Comparison of ENCODE assay signal across 25 cellular contexts in genomic region chr1:16969057-16969609, GRCh38. TPM values are rescaled to one million over a fixed set of nuclear protein-coding genes. Genes with fewer than 3 reads are reported as not detected.
DNase-seq lines count a peak whose midpoint lies in the region; ATAC-seq, FAIRE-seq and TF ChIP-seq lines count a peak whose summit lies in the region.
"Had no signal": no experiment of that assay in that cellular context is flagged by ENCODE, and none has a peak within 500 bp of the region (broad histone marks: within the 10 kb centered on the region; RNA-seq: fewer than 3 reads in every experiment).

No MANE protein-coding gene starts in this region.

- H3K4me2 ChIP-seq in K562 (ENCODE audit: insufficient read depth, low read length): no peak overlapping the region
- no peak overlapping the region for H3K4me2 ChIP-seq in mesenchymal stem cell (ENCODE audit: low read length, poor library complexity, severe bottlenecking)
- H3K4me2 ChIP-seq: A549 had no signal

- no peak overlapping the region for H3K27ac ChIP-seq in HEK293 (ENCODE audit: extremely low read depth, low read depth, low read length)
- H3K27ac ChIP-seq in K562 (ENCODE audit: extremely low read depth, low read depth, low read length): no peak overlapping the region
- no peak overlapping the region for H3K27ac ChIP-seq in mesenchymal stem cell (ENCODE audit: low read length, poor library complexity, severe bottlenecking)
- H3K27ac ChIP-seq: BLaER1 treated with 17β-estradiol and CSF1 and Interleukin-3, amounts not matched to agents 10 nM and 100 nM; GM23248 had no signal

- no peak overlapping the region for H4K8ac ChIP-seq in mesenchymal stem cell (ENCODE audit: low read length)

- peak overlapping the region; percentile 23 for H2AK5ac ChIP-seq in mesenchymal stem cell (ENCODE audit: low read length, severe bottlenecking)

- no TSS peak for BruUV-seq in K562 (replicated peaks; lab: Mats Ljungman, UMichigan)

- H2BK15ac ChIP-seq in mesenchymal stem cell (ENCODE audit: low read depth, poor library complexity, severe bottlenecking): no peak overlapping the region

- intact Hi-C loops in K562 (cut with micrococcal nuclease): no loop called here

- no peak overlapping the region for H3K23ac ChIP-seq in mesenchymal stem cell (ENCODE audit: low read length in 2 of 2)

- H2BK5ac ChIP-seq in mesenchymal stem cell (ENCODE audit: low read depth, low read length, poor library complexity, severe bottlenecking): no peak overlapping the region

- TF ChIP-seq RAD21 in K562 (CRISPR knock-in tag; conservative IDR thresholded peaks at IDR 0.05 in 1 of 2, IDR thresholded peaks at IDR 0.05 in 1 of 2): no peak

- H4K91ac ChIP-seq in mesenchymal stem cell (ENCODE audit: low read length): no peak overlapping the region

- no peaks in the 10 kb centered on the region for H3K9me1 ChIP-seq in K562 (ENCODE audit: control insufficient read depth, insufficient read depth, low read length)

- CTCF ChIA-PET in HEK293 (lab: Yijun Ruan, JAX) (interaction anchor here (1.2 kb wide), 1 partner anchor 9 kb away, joined by 3 read pairs; no protein-coding TSS in a partner anchor), K562 (lab: Yijun Ruan, JAX; ENCODE audit: low intra/inter-chr PET ratio) (no interaction called here)

- H3K14ac ChIP-seq in mesenchymal stem cell (ENCODE audit: low read length in 2 of 2): no peak overlapping the region

- FAIRE-seq in K562 (lab: Jason Lieb, UNC): no peak
- FAIRE-seq: A549, D721Med, HepG2 had no signal

- no peak for TF ChIP-seq EP300 in K562 (IDR thresholded peaks at IDR 0.05; ENCODE audit: low read length)

- TF ChIP-seq CTCF in HEK293 (tag by site-specific recombination; IDR thresholded peaks at IDR 0.05) (no peak), K562 (IDR thresholded peaks at IDR 0.05 in 2 of 3, conservative IDR thresholded peaks at IDR 0.05 in 1 of 3; ENCODE audit: insufficient read depth in 2 of 3, low read depth in 1 of 3, low read length in 3 of 3) (no peak)

- WGBS in K562 (ENCODE audit: insufficient coverage, low coverage, missing lambda C conversion rate): 14% methylated on average over 14 of the region's 14 CpGs
- WGBS in mesenchymal stem cell: 95% methylated on average over 14 of the region's 14 CpGs

- POLR2A ChIA-PET in HEK293 (lab: Yijun Ruan, JAX) (interaction anchor here (1.0 to 4.1 kb wide), 3 partner anchors 8 to 17 kb away, joined by 3 to 23 read pairs (median 3); partner anchors contain the start of gene MFAP2), K562 (lab: Yijun Ruan, JAX) (interaction anchor here (0.6 to 3.3 kb wide), 3 partner anchors 13 to 208 kb away, joined by 3 to 10 read pairs (median 4); no protein-coding TSS in a partner anchor)

- no peak overlapping the region for H3K18ac ChIP-seq in mesenchymal stem cell (ENCODE audit: low read depth in 1 of 2, low read length in 2 of 2)

- no peak overlapping the region for H2AFZ ChIP-seq in K562 (ENCODE audit: low read depth, low read length)
- no peak overlapping the region for H2AFZ ChIP-seq in mesenchymal stem cell (ENCODE audit: low read depth, low read length)
- H2AFZ ChIP-seq: GM23248 had no signal

- no peak overlapping the region for H3K4me3 Mint-ChIP-seq in stimulated activated effector memory CD8-positive, alpha-beta T cell treated with anti-CD3 and anti-CD28 coated beads, Interleukin-12 subunit alpha, Interleukin-12 subunit beta, amount 100 ng/mL, for 72 hours
- H3K4me3 Mint-ChIP-seq: CD4-positive, alpha-beta T cell had no signal

- H3K9me3 Mint-ChIP-seq in stimulated activated effector memory CD8-positive, alpha-beta T cell treated with anti-CD3 and anti-CD28 coated beads, Interleukin-12 subunit alpha, Interleukin-12 subunit beta, amount 100 ng/mL, for 72 hours: no peaks in the 10 kb centered on the region
- H3K9me3 Mint-ChIP-seq: CD4-positive, alpha-beta T cell had no signal

- H3K4me1 ChIP-seq in HEK293 (ENCODE audit: control insufficient read depth, insufficient read depth, low read length) (peaks cover 8% of the 10 kb centered on the region; the same call in 1 of the 2 replicates), K562 (replicated peaks in 1 of 2; ENCODE audit: control insufficient read depth in 2 of 2, insufficient read depth in 2 of 2, low read length in 2 of 2) (peaks cover 0 to 51% of the 10 kb centered on the region in 2 experiments; a peak in 1 of 5 replicates), mesenchymal stem cell (ENCODE audit: control insufficient read depth, insufficient read depth, low read depth, low read length) (peaks cover 50% of the 10 kb centered on the region)

- in situ Hi-C loops in K562 (cut with MboI): no loop called here

- peaks cover 14% of the 10 kb centered on the region for H4K20me1 ChIP-seq in K562 (replicated peaks; ENCODE audit: control insufficient read depth, insufficient read depth, low read length)

- H3K27ac Mint-ChIP-seq in stimulated activated effector memory CD8-positive, alpha-beta T cell treated with anti-CD3 and anti-CD28 coated beads, Interleukin-12 subunit alpha, Interleukin-12 subunit beta, amount 100 ng/mL, for 72 hours: peak overlapping the region; percentile 82
- H3K27ac Mint-ChIP-seq: CD4-positive, alpha-beta T cell had no signal

- H2BK12ac ChIP-seq in mesenchymal stem cell (ENCODE audit: low read length in 2 of 2): no peak overlapping the region

- TF ChIP-seq POLR2A in K562 (conservative IDR thresholded peaks at IDR 0.05): no peak

- H3K9me3 ChIP-seq in HEK293 (ENCODE audit: control insufficient read depth, insufficient read depth, low read depth, low read length) (no peaks in the 10 kb centered on the region), K562 (replicated peaks; ENCODE audit: control insufficient read depth, insufficient read depth, low read depth, low read length) (no peaks in the 10 kb centered on the region), mesenchymal stem cell (ENCODE audit: control insufficient read depth, low read length) (no peaks in the 10 kb centered on the region)
- H3K9me3 ChIP-seq: A549; BLaER1 treated with 17β-estradiol and CSF1 and Interleukin-3, amounts not matched to agents 10 nM and 100 nM had no signal

- no peaks in the 10 kb centered on the region for H3K79me1 ChIP-seq in mesenchymal stem cell (replicated peaks; ENCODE audit: low read length, poor library complexity, severe bottlenecking)

- H3K9ac ChIP-seq in K562 (ENCODE audit: insufficient read depth in 1 of 2, low read depth in 2 of 2, low read length in 2 of 2) (no peak overlapping the region), mesenchymal stem cell (ENCODE audit: low read length) (no peak overlapping the region)
- H3K9ac ChIP-seq: BLaER1 treated with 17β-estradiol and CSF1 and Interleukin-3, amounts not matched to agents 10 nM and 100 nM; GM23248 had no signal

- no peak overlapping the region for H2BK120ac ChIP-seq in mesenchymal stem cell (ENCODE audit: low read depth, low read length)

- H3K79me2 ChIP-seq in K562 (ENCODE audit: control insufficient read depth, insufficient read depth, low read length): no peaks in the 10 kb centered on the region

- H3K36me3 Mint-ChIP-seq in stimulated activated effector memory CD8-positive, alpha-beta T cell treated with anti-CD3 and anti-CD28 coated beads, Interleukin-12 subunit alpha, Interleukin-12 subunit beta, amount 100 ng/mL, for 72 hours: peaks cover 13% of the 10 kb centered on the region

- H3K27me3 ChIP-seq in K562 (ENCODE audit: control insufficient read depth in 2 of 2, insufficient read depth in 2 of 2, low read length in 2 of 2) (peaks cover 34 to 72% of the 10 kb centered on the region in 2 experiments), mesenchymal stem cell (ENCODE audit: control insufficient read depth in 1 of 2, insufficient read depth in 1 of 2, low read length in 2 of 2) (no peaks in the 10 kb centered on the region)
- H3K27me3 ChIP-seq: BLaER1 treated with 17β-estradiol and CSF1 and Interleukin-3, amounts not matched to agents 10 nM and 100 nM had no signal

- peak; percentile 32 for ATAC-seq in K562
- ATAC-seq in stimulated activated effector memory CD8-positive, alpha-beta T cell treated with anti-CD3 and anti-CD28 coated beads, Interleukin-12 subunit alpha, Interleukin-12 subunit beta, amount 100 ng/mL, for 72 hours: no peak
- ATAC-seq in HG03039 (IDR thresholded peaks at IDR 0.05; ENCODE audit: unreplicated experiment): no peak
- ATAC-seq: HepG2 had no signal

- no peak overlapping the region for H3K4ac ChIP-seq in mesenchymal stem cell (ENCODE audit: low read depth in 1 of 2, low read length in 2 of 2)

- peaks cover 12% of the 10 kb centered on the region for H3K4me1 Mint-ChIP-seq in stimulated activated effector memory CD8-positive, alpha-beta T cell treated with anti-CD3 and anti-CD28 coated beads, Interleukin-12 subunit alpha, Interleukin-12 subunit beta, amount 100 ng/mL, for 72 hours

- H3K36me3 ChIP-seq in HEK293 (ENCODE audit: control insufficient read depth in 2 of 2, insufficient read depth in 1 of 2, low read length in 2 of 2) (peaks cover 3 to 75% of the 10 kb centered on the region in 2 experiments; a peak in 2 of 3 replicates), K562 (ENCODE audit: control insufficient read depth, insufficient read depth, low read length) (no peaks in the 10 kb centered on the region), mesenchymal stem cell (ENCODE audit: control insufficient read depth in 1 of 2, insufficient read depth in 2 of 2, low read depth in 1 of 2, low read length in 2 of 2) (peaks cover 51 to 76% of the 10 kb centered on the region in 2 experiments)

- DNase-seq in K562 (ENCODE audit: extremely low read depth in 1 of 4, low spot score in 3 of 4) (peak in 2 of 4 experiments; percentile 52 to 58), mesenchymal stem cell (no peak), NCI-H1092 (lab: John Stamatoyannopoulos, UW) (no peak), NCI-H774 (lab: John Stamatoyannopoulos, UW) (no peak)
- no peak for DNase-seq in stimulated activated effector memory CD8-positive, alpha-beta T cell treated with anti-CD3 and anti-CD28 coated beads, Interleukin-12 subunit alpha, Interleukin-12 subunit beta, amount 100 ng/mL, for 72 hours (ENCODE audit: low spot score in 2 of 2)
- DNase-seq: AML-193; CD4-positive, alpha-beta T cell; GM23248; HCEC 1CT; MV-4-11; NCI-H1105 treated with DMSO at 0.1 percent for 48 hours; NCI-H146; NCI-H1930; NCI-H2107; NCI-H446; NCI-H526; RPMI8226; SHP77 had no signal

- no peak overlapping the region for H3K4me3 ChIP-seq in HEK293 (ENCODE audit: low read depth, low read length)
- no peak overlapping the region for H3K4me3 ChIP-seq in K562
- no peak overlapping the region for H3K4me3 ChIP-seq in mesenchymal stem cell (ENCODE audit: insufficient read depth in 1 of 2, low read depth in 1 of 2, low read length in 2 of 2)
- H3K4me3 ChIP-seq: A549; BLaER1 treated with 17β-estradiol and CSF1 and Interleukin-3, amounts not matched to agents 10 nM and 100 nM; GM23248 had no signal

RNA-seq across cellular contexts. Expression of gene MFAP2, which starts 11.3 kb away (rescaled TPM):
- not detected in 2 replicates for total RNA-seq in K562 (2011; cell fraction: chromatin; rRNA removed; ENCODE audit: low replicate concordance)
- not detected in 2 replicates for total RNA-seq in K562 (2011; cell fraction: nucleolus; rRNA removed)
- total RNA-seq in K562 (2011; cell fraction: nucleoplasm; rRNA removed): not detected in 2 replicates
- total RNA-seq in K562 (2014; rRNA removed) (not detected in 2 replicates), K562 (2014; rRNA removed; fragmentation: Illumina TruSeq; extraction: Trizol) (not detected in 2 replicates), K562 (2015; rRNA removed; fragmentation: Illumina TruSeq; extraction: Trizol) (not detected in 2 replicates), K562 (2021) (0.31 TPM in 1 of 2 replicates, not detected in the other)
- polyA plus RNA-seq in K562 (2011; rRNA removed) (not detected in 2 replicates), K562 (2014; fragmentation: Illumina TruSeq; extraction: Trizol) (0.18 TPM in 1 of 2 replicates, not detected in the other), K562 (2014; fragmentation: Nextera tagmentation; extraction: Ambion mirVana) (not detected), K562 (2014; rRNA removed) (not detected in 2 replicates)
- polyA plus RNA-seq in K562 (2011; cell fraction: cytosol; rRNA removed): not detected in 2 replicates
- polyA plus RNA-seq in K562 (2011; cell fraction: nucleus; rRNA removed): 0.30 TPM in 1 of 2 replicates, not detected in the other
- not detected in 2 replicates for polyA plus RNA-seq in K562 (2012)
- not detected in 2 replicates for polyA minus RNA-seq in K562 (2011; rRNA and poly(A)+ RNA removed)
- not detected in 2 replicates for polyA minus RNA-seq in K562 (2011; cell fraction: cytosol; rRNA and poly(A)+ RNA removed)
- not detected in 2 replicates for polyA minus RNA-seq in K562 (2011; cell fraction: nucleus; rRNA and poly(A)+ RNA removed)
- 167 TPM for polyA plus RNA-seq in mesenchymal stem cell (2013, experiment 1 of 2)
- polyA plus RNA-seq in mesenchymal stem cell (2013, experiment 2 of 2): 167 TPM
- total RNA-seq: CD4-positive, alpha-beta T cell; HT1080 had no signal

RNA-seq across cellular contexts. Expression of gene ATP13A2, which starts 42.6 kb away (rescaled TPM):
- 34.5 and 126 TPM in 2 replicates for total RNA-seq in K562 (2011; cell fraction: chromatin; rRNA removed; ENCODE audit: low replicate concordance)
- 139 and 151 TPM in 2 replicates for total RNA-seq in K562 (2011; cell fraction: nucleolus; rRNA removed)
- total RNA-seq in K562 (2011; cell fraction: nucleoplasm; rRNA removed): 86.6 and 104 TPM in 2 replicates
- total RNA-seq in K562 (2014; rRNA removed) (23.9 and 40.2 TPM in 2 replicates), K562 (2014; rRNA removed; fragmentation: Illumina TruSeq; extraction: Trizol) (7.8 and 9.9 TPM in 2 replicates), K562 (2015; rRNA removed; fragmentation: Illumina TruSeq; extraction: Trizol) (15.5 and 16.3 TPM in 2 replicates), K562 (2021) (48.3 and 56.3 TPM in 2 replicates)
- polyA plus RNA-seq in K562 (2011; rRNA removed) (10.5 and 27.2 TPM in 2 replicates), K562 (2014; fragmentation: Illumina TruSeq; extraction: Trizol) (22.0 and 35.5 TPM in 2 replicates), K562 (2014; fragmentation: Nextera tagmentation; extraction: Ambion mirVana) (under 1 TPM; 0.36 to 0.45 TPM), K562 (2014; rRNA removed) (26.3 and 28.5 TPM in 2 replicates)
- 21.9 and 44.0 TPM in 2 replicates for polyA plus RNA-seq in K562 (2011; cell fraction: cytosol; rRNA removed)
- polyA plus RNA-seq in K562 (2011; cell fraction: nucleus; rRNA removed): 38.6 and 63.9 TPM in 2 replicates
- polyA plus RNA-seq in K562 (2012): 38.5 and 53.3 TPM in 2 replicates
- 27.1 and 30.6 TPM in 2 replicates for polyA minus RNA-seq in K562 (2011; rRNA and poly(A)+ RNA removed)
- 65.7 and 89.6 TPM in 2 replicates for polyA minus RNA-seq in K562 (2011; cell fraction: cytosol; rRNA and poly(A)+ RNA removed)
- polyA minus RNA-seq in K562 (2011; cell fraction: nucleus; rRNA and poly(A)+ RNA removed): 19.0 and 32.7 TPM in 2 replicates
- 27.8 TPM for polyA plus RNA-seq in mesenchymal stem cell (2013, experiment 1 of 2)
- 27.3 TPM for polyA plus RNA-seq in mesenchymal stem cell (2013, experiment 2 of 2)

RNA-seq across cellular contexts. Expression of gene CROCC, which starts 47.4 kb away (rescaled TPM):
- total RNA-seq in K562 (2011; cell fraction: chromatin; rRNA removed; ENCODE audit: low replicate concordance): 51.0 and 132 TPM in 2 replicates
- total RNA-seq in K562 (2011; cell fraction: nucleolus; rRNA removed): 69.0 and 78.0 TPM in 2 replicates
- total RNA-seq in K562 (2011; cell fraction: nucleoplasm; rRNA removed): 84.0 and 111 TPM in 2 replicates
- total RNA-seq in K562 (2014; rRNA removed) (6.3 and 9.7 TPM in 2 replicates), K562 (2014; rRNA removed; fragmentation: Illumina TruSeq; extraction: Trizol) (1.9 and 3.0 TPM in 2 replicates), K562 (2015; rRNA removed; fragmentation: Illumina TruSeq; extraction: Trizol) (7.3 and 7.6 TPM in 2 replicates), K562 (2021) (9.3 and 10.4 TPM in 2 replicates)
- polyA plus RNA-seq in K562 (2011; rRNA removed) (8.6 and 15.2 TPM in 2 replicates), K562 (2014; fragmentation: Illumina TruSeq; extraction: Trizol) (7.8 and 8.4 TPM in 2 replicates), K562 (2014; fragmentation: Nextera tagmentation; extraction: Ambion mirVana) (under 1 TPM; 0.17 TPM), K562 (2014; rRNA removed) (14.4 and 15.4 TPM in 2 replicates)
- 5.8 and 6.7 TPM in 2 replicates for polyA plus RNA-seq in K562 (2011; cell fraction: cytosol; rRNA removed)
- polyA plus RNA-seq in K562 (2011; cell fraction: nucleus; rRNA removed): 80.5 and 99.7 TPM in 2 replicates
- 10.2 and 16.9 TPM in 2 replicates for polyA plus RNA-seq in K562 (2012)
- polyA minus RNA-seq in K562 (2011; rRNA and poly(A)+ RNA removed): 5.7 and 7.6 TPM in 2 replicates
- polyA minus RNA-seq in K562 (2011; cell fraction: cytosol; rRNA and poly(A)+ RNA removed): 2.3 and 2.7 TPM in 2 replicates
- polyA minus RNA-seq in K562 (2011; cell fraction: nucleus; rRNA and poly(A)+ RNA removed): 14.9 and 19.0 TPM in 2 replicates
- 7.4 TPM for polyA plus RNA-seq in mesenchymal stem cell (2013, experiment 1 of 2)
- polyA plus RNA-seq in mesenchymal stem cell (2013, experiment 2 of 2): 6.9 TPM

Comparison
In these comparisons a context has a peak if more than half of its experiments do, and no peak if none do; other contexts are left out.
1. Of the 44 proteins assayed by ChIP-seq in both K562 and HEK293: peak only in K562: none; only in HEK293: SP2; in both: none; in neither: 43.